7 cellular contexts compared by ENCODE assay signal in genomic region chr4:18167831-18168230, GRCh38.
"Had no signal": no experiment of that assay in that cellular context is flagged by ENCODE, and none has a peak within 500 bp of the region (broad histone marks: within the 10 kb centered on the region; RNA-seq: fewer than 3 reads in every experiment).

No MANE protein-coding gene starts in this region.

- DNase-seq: H9, HCEC 1CT, KBM-7 had no signal

- H3K4me3 ChIP-seq: GM23338 had no signal

- FAIRE-seq: H1, H54, HTR-8/SVneo had no signal

- ATAC-seq: GM23338 had no signal

- H2AFZ ChIP-seq: GM23338 had no signal

- H3K4me2 ChIP-seq: GM23338 had no signal
